1 cellular context compared by ENCODE assay signal in the genomic region with DNA sequence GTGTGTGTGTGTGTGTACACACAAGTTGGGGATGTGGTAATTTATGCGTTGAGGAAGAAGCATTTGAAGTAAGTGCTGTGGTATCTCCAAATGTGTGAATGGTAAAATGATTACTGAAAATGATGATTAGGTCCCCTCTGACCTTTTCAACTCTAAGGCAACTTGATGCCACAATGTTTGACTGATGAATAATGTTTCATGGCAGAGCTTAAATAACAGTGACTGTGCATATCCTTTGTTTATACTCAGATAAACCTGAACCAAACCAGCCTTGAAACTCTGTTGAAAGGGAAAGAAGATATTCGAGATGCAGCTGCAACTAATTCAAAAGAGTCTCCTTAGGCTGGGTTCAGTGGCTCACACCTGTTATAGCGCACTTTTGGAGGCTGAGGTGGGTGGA.
TF ChIP-seq lines count a peak whose summit lies in the region.

No MANE protein-coding gene starts in this region.

TF ChIP-seq in K562, 482 proteins besides CTCF, POLR2A, EP300 and RAD21 (continued from another document):
- TF ChIP-seq, protein P1, sequence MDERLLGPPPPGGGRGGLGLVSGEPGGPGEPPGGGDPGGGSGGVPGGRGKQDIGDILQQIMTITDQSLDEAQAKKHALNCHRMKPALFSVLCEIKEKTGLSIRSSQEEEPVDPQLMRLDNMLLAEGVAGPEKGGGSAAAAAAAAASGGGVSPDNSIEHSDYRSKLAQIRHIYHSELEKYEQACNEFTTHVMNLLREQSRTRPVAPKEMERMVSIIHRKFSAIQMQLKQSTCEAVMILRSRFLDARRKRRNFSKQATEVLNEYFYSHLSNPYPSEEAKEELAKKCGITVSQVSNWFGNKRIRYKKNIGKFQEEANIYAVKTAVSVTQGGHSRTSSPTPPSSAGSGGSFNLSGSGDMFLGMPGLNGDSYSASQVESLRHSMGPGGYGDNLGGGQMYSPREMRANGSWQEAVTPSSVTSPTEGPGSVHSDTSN (CRISPR knock-in tag; IDR thresholded peaks at IDR 0.05; ENCODE audit: low read depth) = no peak
- TF ChIP-seq, protein P1 (tag; conservative IDR thresholded peaks at IDR 0.05; ENCODE audit: low read depth) = peak; percentile 65
- no peak for TF ChIP-seq RNF2 (IDR thresholded peaks at IDR 0.05)
- no peak for TF ChIP-seq NONO (IDR thresholded peaks at IDR 0.05; ENCODE audit: low read depth in 2 of 2, low read length in 1 of 2)
- peak; percentile 90 for TF ChIP-seq MAFG (tag; conservative IDR thresholded peaks at IDR 0.05)
- TF ChIP-seq CCAR2 (IDR thresholded peaks at IDR 0.05; ENCODE audit: low read depth, low read length) = no peak
- 0 out of 2 replicates have a peak, but pooled peaks have one; percentile 10 for TF ChIP-seq NFE2L1 (tag; IDR thresholded peaks at IDR 0.05; ENCODE audit: borderline replicate concordance, low read depth)
- no peak for TF ChIP-seq ZNF75A (CRISPR knock-in tag; IDR thresholded peaks at IDR 0.05)
- TF ChIP-seq NR2C2 (CRISPR knock-in tag; IDR thresholded peaks at IDR 0.05) = no peak
- peak; percentile 49; the same call in 1 of the 2 replicates for TF ChIP-seq NR2C2 (tag; IDR thresholded peaks at IDR 0.05)
- no peak for TF ChIP-seq KDM4B (IDR thresholded peaks at IDR 0.05; ENCODE audit: borderline replicate concordance in 2 of 2, low read depth in 1 of 2)
- no peak for TF ChIP-seq YBX1 (IDR thresholded peaks at IDR 0.05)
- no peak for TF ChIP-seq SP2 (IDR thresholded peaks at IDR 0.05; ENCODE audit: extremely low read depth, low read depth, low read length, poor library complexity, severe bottlenecking)
- TF ChIP-seq SNIP1 (IDR thresholded peaks at IDR 0.05; ENCODE audit: low read depth) = no peak
- TF ChIP-seq MCM2 (IDR thresholded peaks at IDR 0.05; ENCODE audit: low read depth) = no peak
- 0 out of 2 replicates have a peak, but pooled peaks have one; percentile 29 for TF ChIP-seq FOXJ2 (tag; IDR thresholded peaks at IDR 0.05)
- no peak for TF ChIP-seq HCFC1 (IDR thresholded peaks at IDR 0.05; ENCODE audit: low read depth, low read length)
- no peak for TF ChIP-seq HNRNPLL (IDR thresholded peaks at IDR 0.05; ENCODE audit: low read depth, low read length, poor library complexity, severe bottlenecking)
- TF ChIP-seq GABPB1 (CRISPR knock-in tag; IDR thresholded peaks at IDR 0.05) = no peak
